ENCODE assay signal across 13 cellular contexts in genomic region chr7:44636041-44636580, GRCh38. TPM values are rescaled to one million over a fixed set of nuclear protein-coding genes. Genes with fewer than 3 reads are reported as not detected.
A peak's percentile ranks its signal among the peaks of the same experiment; 100 is the strongest.
DNase-seq lines count a peak whose midpoint lies in the region; ATAC-seq and TF ChIP-seq lines count a peak whose summit lies in the region.
"Had no signal": no experiment of that assay in that cellular context is flagged by ENCODE, and none has a peak within 500 bp of the region (broad histone marks: within the 10 kb centered on the region; RNA-seq: fewer than 3 reads in every experiment).

No MANE protein-coding gene starts in this region.

- no peak overlapping the region for H3K4me3 Mint-ChIP-seq in T-helper 1 cell treated with Interleukin-12 subunit alpha and Interleukin-12 subunit beta and Interleukin-4 antibody, amounts not matched to agents 30 μg/mL and 1 μg/mL, for 36 hours
- peak overlapping the region; percentile 50 for H3K4me3 Mint-ChIP-seq in T-helper 17 cell

- DNase-seq in T-helper 1 cell: no peak
- no peak for DNase-seq in T-helper 17 cell
- no peak for DNase-seq in right cardiac atrium
- no peak for DNase-seq in spleen
- no peak for DNase-seq in GM10266 (ENCODE audit: extremely low spot score)
- no peak for DNase-seq in stimulated activated CD4-positive, alpha-beta T cell treated with anti-CD3 and anti-CD28 coated beads, Interleukin-4, amount 100 ng/mL, for 24 hours
- DNase-seq: GOT3; NCI-H1048; NK-92 treated with Interleukin-12 subunit alpha and Interleukin-12 subunit beta, amount 100 ng/mL, for 24 hours; pancreas had no signal

- no peaks in the 10 kb centered on the region for H3K27me3 ChIP-seq in right cardiac atrium (ENCODE audit: control insufficient read depth, insufficient read depth)
- no peaks in the 10 kb centered on the region for H3K27me3 ChIP-seq in spleen (replicated peaks in 1 of 7)
- H3K27me3 ChIP-seq: pancreas had no signal

- H3K27ac ChIP-seq in right cardiac atrium (ENCODE audit: low read length): peak overlapping the region; percentile 69
- H3K27ac ChIP-seq in spleen: peak overlapping the region in 6 of 8 donors; percentile 8 to 96 (median 91)
- H3K27ac ChIP-seq: 22Rv1 had no signal

- no peaks in the 10 kb centered on the region for H3K27me3 Mint-ChIP-seq in T-helper 1 cell treated with Interleukin-12 subunit alpha and Interleukin-12 subunit beta and Interleukin-4 antibody, amounts not matched to agents 30 μg/mL and 1 μg/mL, for 36 hours (ENCODE audit: low read depth)
- no peaks in the 10 kb centered on the region for H3K27me3 Mint-ChIP-seq in T-helper 17 cell

- peaks cover 40% of the 10 kb centered on the region for H3K36me3 Mint-ChIP-seq in T-helper 1 cell treated with Interleukin-12 subunit alpha and Interleukin-12 subunit beta and Interleukin-4 antibody, amounts not matched to agents 30 μg/mL and 1 μg/mL, for 36 hours (ENCODE audit: low read depth)
- H3K36me3 Mint-ChIP-seq in T-helper 17 cell (ENCODE audit: low read depth): peaks cover 9% of the 10 kb centered on the region

- H3K4me1 ChIP-seq in right cardiac atrium (ENCODE audit: control insufficient read depth, insufficient read depth, low read length) (peaks cover 39% of the 10 kb centered on the region), spleen (peaks cover 72 to 100% (median 99%) of the 10 kb centered on the region in 6 donors)

- no peaks in the 10 kb centered on the region for H3K36me3 ChIP-seq in spleen
- H3K36me3 ChIP-seq: pancreas had no signal

- WGBS in right cardiac atrium: 80% methylated on average over 3 of the region's 3 CpGs
- WGBS in spleen, 5 donors: 76 to 100% (median 81%) methylated on average over 2 to 3 of the region's 3 CpGs

- intact Hi-C loops in right cardiac atrium (cut with DNase I): no loop called here
- intact Hi-C loops in spleen (cut with DNase I; ENCODE audit: low total_unique reads): no loop called here

- H3K9me3 ChIP-seq in T-helper 17 cell (ENCODE audit: control insufficient read depth, low read length, poor library complexity, severe bottlenecking) (no peaks in the 10 kb centered on the region), right cardiac atrium (ENCODE audit: control insufficient read depth, low read length) (no peaks in the 10 kb centered on the region), spleen (no peaks in the 10 kb centered on the region)
- H3K9me3 ChIP-seq: pancreas had no signal

- no peaks in the 10 kb centered on the region for H3K9me3 Mint-ChIP-seq in T-helper 1 cell treated with Interleukin-12 subunit alpha and Interleukin-12 subunit beta and Interleukin-4 antibody, amounts not matched to agents 30 μg/mL and 1 μg/mL, for 36 hours

- ATAC-seq in T-helper 17 cell: no peak
- no peak for ATAC-seq in right cardiac atrium
- no peak for ATAC-seq in GM21786 (IDR thresholded peaks at IDR 0.05; ENCODE audit: unreplicated experiment)
- ATAC-seq: pancreas had no signal

- peaks cover 77% of the 10 kb centered on the region for H3K4me1 Mint-ChIP-seq in T-helper 1 cell treated with Interleukin-12 subunit alpha and Interleukin-12 subunit beta and Interleukin-4 antibody, amounts not matched to agents 30 μg/mL and 1 μg/mL, for 36 hours (ENCODE audit: low read depth)
- peaks cover 69% of the 10 kb centered on the region for H3K4me1 Mint-ChIP-seq in T-helper 17 cell

- TF ChIP-seq CTCF in spleen (IDR thresholded peaks at IDR 0.05 in 8 of 11, conservative IDR thresholded peaks at IDR 0.05 in 3 of 11) (no peak), GM10266 (IDR thresholded peaks at IDR 0.05; ENCODE audit: control insufficient read depth, insufficient read depth, low read depth, missing control alignments) (no peak)

- no peak for TF ChIP-seq POLR2A in spleen (IDR thresholded peaks at IDR 0.05)

- peak overlapping the region; percentile 99 for H3K27ac Mint-ChIP-seq in T-helper 1 cell treated with Interleukin-12 subunit alpha and Interleukin-12 subunit beta and Interleukin-4 antibody, amounts not matched to agents 30 μg/mL and 1 μg/mL, for 36 hours
- H3K27ac Mint-ChIP-seq in T-helper 17 cell: peak overlapping the region; percentile 92

- H3K4me3 ChIP-seq in right cardiac atrium (ENCODE audit: low read length): no peak overlapping the region
- H3K4me3 ChIP-seq in spleen: no peak overlapping the region
- H3K4me3 ChIP-seq: pancreas had no signal

RNA-seq across cellular contexts. Expression of gene OGDH, which starts 29.7 kb away (rescaled TPM):
- 100 to 1,000 TPM; 130 to 134 TPM for total RNA-seq in T-helper 17 cell
- 100 to 1,000 TPM; 347 to 406 (median 380) TPM for total RNA-seq in right cardiac atrium
- polyA plus RNA-seq in right cardiac atrium: 168 TPM
- total RNA-seq in spleen: 100 to 1,000 TPM in 2 of 7 donors, 10 to 100 TPM in 5; 78.2 to 120 (median 91.6) TPM
- 10 to 100 TPM; 15.7 to 32.3 (median 15.9) TPM for polyA plus RNA-seq in spleen

RNA-seq across cellular contexts. Expression of gene TMED4, which starts 54.1 kb away (rescaled TPM):
- 100 to 1,000 TPM in 1 of 2 donors, 10 to 100 TPM in 1; 99.2 to 112 TPM for total RNA-seq in T-helper 17 cell
- 10 to 100 TPM; 63.2 to 75.2 (median 66.6) TPM for total RNA-seq in right cardiac atrium
- 63.9 TPM for polyA plus RNA-seq in right cardiac atrium
- total RNA-seq in spleen: 100 to 1,000 TPM in 2 of 7 donors, 10 to 100 TPM in 5; 55.4 to 105 (median 66.6) TPM
- 10 to 100 TPM; 26.1 to 34.7 (median 28.7) TPM for polyA plus RNA-seq in spleen
